ENCODE assay signal across 1 cellular context in the genomic region with DNA sequence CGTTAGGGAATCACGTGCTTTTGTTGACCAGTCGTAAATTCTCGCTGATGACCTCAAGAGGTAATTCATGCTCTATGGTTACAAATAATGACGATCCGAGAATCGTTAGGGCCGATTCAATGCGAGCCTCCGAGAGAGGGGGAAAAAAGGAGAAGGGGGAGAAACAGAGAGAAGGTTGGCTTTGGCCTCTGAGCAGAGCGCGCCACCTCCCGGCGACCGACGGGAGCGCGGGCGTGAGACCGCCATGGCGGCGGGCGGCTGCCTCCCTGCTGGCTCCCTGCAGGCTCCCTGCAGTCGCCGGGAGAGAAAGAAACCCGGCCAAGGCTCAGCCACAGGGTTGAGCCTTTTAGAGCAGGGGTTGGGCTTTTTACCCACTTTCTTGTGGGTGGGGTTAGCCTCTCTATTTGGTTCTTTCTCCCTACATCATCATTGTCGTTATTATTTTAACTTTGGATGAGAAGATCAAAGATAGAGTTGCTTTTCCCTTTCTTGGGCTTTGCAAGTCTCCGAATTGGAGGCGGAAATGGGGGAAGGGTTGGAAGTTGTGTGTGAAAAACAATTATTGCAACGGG.
TF ChIP-seq lines count a peak whose summit lies in the region.

No MANE protein-coding gene starts in this region.

TF ChIP-seq in HepG2, 621 proteins besides CTCF, POLR2A, EP300 and RAD21 (continued from another document):
- TF ChIP-seq STAG1 (CRISPR knock-in tag; IDR thresholded peaks at IDR 0.05) = peak; percentile 76
- TF ChIP-seq, protein P1, sequence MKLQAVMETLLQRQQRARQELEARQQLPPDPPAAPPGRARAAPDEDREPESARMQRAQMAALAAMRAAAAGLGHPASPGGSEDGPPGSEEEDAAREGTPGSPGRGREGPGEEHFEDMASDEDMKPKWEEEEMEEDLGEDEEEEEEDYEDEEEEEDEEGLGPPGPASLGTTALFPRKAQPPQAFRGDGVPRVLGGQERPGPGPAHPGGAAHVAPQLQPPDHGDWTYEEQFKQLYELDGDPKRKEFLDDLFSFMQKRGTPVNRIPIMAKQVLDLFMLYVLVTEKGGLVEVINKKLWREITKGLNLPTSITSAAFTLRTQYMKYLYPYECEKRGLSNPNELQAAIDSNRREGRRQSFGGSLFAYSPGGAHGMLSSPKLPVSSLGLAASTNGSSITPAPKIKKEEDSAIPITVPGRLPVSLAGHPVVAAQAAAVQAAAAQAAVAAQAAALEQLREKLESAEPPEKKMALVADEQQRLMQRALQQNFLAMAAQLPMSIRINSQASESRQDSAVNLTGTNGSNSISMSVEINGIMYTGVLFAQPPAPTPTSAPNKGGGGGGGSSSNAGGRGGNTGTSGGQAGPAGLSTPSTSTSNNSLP (IDR thresholded peaks at IDR 0.05; ENCODE audit: low read depth, low read length) = no peak
- no peak for TF ChIP-seq SALL2 (CRISPR knock-in tag; IDR thresholded peaks at IDR 0.05)
- 0 out of 2 replicates have a peak, but pooled peaks have one; percentile 27 for TF ChIP-seq CBX5 (CRISPR knock-in tag; IDR thresholded peaks at IDR 0.05; ENCODE audit: borderline replicate concordance)
- no peak for TF ChIP-seq ATF1 (CRISPR knock-in tag; IDR thresholded peaks at IDR 0.05)
- TF ChIP-seq, protein P2, sequence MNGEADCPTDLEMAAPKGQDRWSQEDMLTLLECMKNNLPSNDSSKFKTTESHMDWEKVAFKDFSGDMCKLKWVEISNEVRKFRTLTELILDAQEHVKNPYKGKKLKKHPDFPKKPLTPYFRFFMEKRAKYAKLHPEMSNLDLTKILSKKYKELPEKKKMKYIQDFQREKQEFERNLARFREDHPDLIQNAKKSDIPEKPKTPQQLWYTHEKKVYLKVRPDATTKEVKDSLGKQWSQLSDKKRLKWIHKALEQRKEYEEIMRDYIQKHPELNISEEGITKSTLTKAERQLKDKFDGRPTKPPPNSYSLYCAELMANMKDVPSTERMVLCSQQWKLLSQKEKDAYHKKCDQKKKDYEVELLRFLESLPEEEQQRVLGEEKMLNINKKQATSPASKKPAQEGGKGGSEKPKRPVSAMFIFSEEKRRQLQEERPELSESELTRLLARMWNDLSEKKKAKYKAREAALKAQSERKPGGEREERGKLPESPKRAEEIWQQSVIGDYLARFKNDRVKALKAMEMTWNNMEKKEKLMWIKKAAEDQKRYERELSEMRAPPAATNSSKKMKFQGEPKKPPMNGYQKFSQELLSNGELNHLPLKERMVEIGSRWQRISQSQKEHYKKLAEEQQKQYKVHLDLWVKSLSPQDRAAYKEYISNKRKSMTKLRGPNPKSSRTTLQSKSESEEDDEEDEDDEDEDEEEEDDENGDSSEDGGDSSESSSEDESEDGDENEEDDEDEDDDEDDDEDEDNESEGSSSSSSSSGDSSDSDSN (CRISPR knock-in tag; IDR thresholded peaks at IDR 0.05) = 0 out of 2 replicates have a peak, but pooled peaks have one; percentile 18
- peak; percentile 48; the same call in 1 of the 2 replicates for TF ChIP-seq KDM3A (CRISPR knock-in tag; IDR thresholded peaks at IDR 0.05; ENCODE audit: low read depth)
- peak; percentile 35; the same call in 1 of the 2 replicates for TF ChIP-seq ZNF775 (CRISPR knock-in tag; IDR thresholded peaks at IDR 0.05; ENCODE audit: borderline replicate concordance)
- TF ChIP-seq ZFP36 (IDR thresholded peaks at IDR 0.05; ENCODE audit: borderline replicate concordance, low read depth, low read length, partially characterized antibody) = peak; percentile 39
- TF ChIP-seq, protein P3, sequence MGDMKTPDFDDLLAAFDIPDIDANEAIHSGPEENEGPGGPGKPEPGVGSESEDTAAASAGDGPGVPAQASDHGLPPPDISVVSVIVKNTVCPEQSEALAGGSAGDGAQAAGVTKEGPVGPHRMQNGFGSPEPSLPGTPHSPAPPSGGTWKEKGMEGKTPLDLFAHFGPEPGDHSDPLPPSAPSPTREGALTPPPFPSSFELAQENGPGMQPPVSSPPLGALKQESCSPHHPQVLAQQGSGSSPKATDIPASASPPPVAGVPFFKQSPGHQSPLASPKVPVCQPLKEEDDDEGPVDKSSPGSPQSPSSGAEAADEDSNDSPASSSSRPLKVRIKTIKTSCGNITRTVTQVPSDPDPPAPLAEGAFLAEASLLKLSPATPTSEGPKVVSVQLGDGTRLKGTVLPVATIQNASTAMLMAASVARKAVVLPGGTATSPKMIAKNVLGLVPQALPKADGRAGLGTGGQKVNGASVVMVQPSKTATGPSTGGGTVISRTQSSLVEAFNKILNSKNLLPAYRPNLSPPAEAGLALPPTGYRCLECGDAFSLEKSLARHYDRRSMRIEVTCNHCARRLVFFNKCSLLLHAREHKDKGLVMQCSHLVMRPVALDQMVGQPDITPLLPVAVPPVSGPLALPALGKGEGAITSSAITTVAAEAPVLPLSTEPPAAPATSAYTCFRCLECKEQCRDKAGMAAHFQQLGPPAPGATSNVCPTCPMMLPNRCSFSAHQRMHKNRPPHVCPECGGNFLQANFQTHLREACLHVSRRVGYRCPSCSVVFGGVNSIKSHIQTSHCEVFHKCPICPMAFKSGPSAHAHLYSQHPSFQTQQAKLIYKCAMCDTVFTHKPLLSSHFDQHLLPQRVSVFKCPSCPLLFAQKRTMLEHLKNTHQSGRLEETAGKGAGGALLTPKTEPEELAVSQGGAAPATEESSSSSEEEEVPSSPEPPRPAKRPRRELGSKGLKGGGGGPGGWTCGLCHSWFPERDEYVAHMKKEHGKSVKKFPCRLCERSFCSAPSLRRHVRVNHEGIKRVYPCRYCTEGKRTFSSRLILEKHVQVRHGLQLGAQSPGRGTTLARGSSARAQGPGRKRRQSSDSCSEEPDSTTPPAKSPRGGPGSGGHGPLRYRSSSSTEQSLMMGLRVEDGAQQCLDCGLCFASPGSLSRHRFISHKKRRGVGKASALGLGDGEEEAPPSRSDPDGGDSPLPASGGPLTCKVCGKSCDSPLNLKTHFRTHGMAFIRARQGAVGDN (CRISPR knock-in tag; IDR thresholded peaks at IDR 0.05) = peak; percentile 31; the same call in 1 of the 2 replicates
- TF ChIP-seq SKI (IDR thresholded peaks at IDR 0.05; ENCODE audit: partially characterized antibody) = no peak
- TF ChIP-seq, protein P4, sequence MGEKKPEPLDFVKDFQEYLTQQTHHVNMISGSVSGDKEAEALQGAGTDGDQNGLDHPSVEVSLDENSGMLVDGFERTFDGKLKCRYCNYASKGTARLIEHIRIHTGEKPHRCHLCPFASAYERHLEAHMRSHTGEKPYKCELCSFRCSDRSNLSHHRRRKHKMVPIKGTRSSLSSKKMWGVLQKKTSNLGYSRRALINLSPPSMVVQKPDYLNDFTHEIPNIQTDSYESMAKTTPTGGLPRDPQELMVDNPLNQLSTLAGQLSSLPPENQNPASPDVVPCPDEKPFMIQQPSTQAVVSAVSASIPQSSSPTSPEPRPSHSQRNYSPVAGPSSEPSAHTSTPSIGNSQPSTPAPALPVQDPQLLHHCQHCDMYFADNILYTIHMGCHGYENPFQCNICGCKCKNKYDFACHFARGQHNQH (CRISPR knock-in tag; IDR thresholded peaks at IDR 0.05) = peak; percentile 44; the same call in 1 of the 2 replicates
- peak; percentile 65 for TF ChIP-seq HNRNPK (IDR thresholded peaks at IDR 0.05; ENCODE audit: low read depth, low read length, poor library complexity, severe bottlenecking)
